ENCODE assay signal across 13 cellular contexts in genomic region chr1:163471766-163472165, GRCh38.
DNase-seq lines count a peak whose midpoint lies in the region; ATAC-seq and TF ChIP-seq lines count a peak whose summit lies in the region.
"Had no signal": no experiment of that assay in that cellular context is flagged by ENCODE, and none has a peak within 500 bp of the region (broad histone marks: within the 10 kb centered on the region; RNA-seq: fewer than 3 reads in every experiment).

No MANE protein-coding gene starts in this region.

- H3K4me3 ChIP-seq in H7 (ENCODE audit: insufficient read depth, low read depth, low read length), result no peak overlapping the region
- H3K4me3 ChIP-seq: HAP-1, K562, SK-N-MC had no signal

- H3K36me3 ChIP-seq in H7 (replicated peaks; ENCODE audit: control insufficient read depth, insufficient read depth, low read length), result no peaks in the 10 kb centered on the region
- H3K36me3 ChIP-seq: HAP-1 had no signal

- no peaks in the 10 kb centered on the region for H3K27me3 ChIP-seq in H7 (ENCODE audit: control insufficient read depth, insufficient read depth, low read length)

- peak; percentile 82 for DNase-seq in DMS53 (lab: John Stamatoyannopoulos, UW)
- DNase-seq in kidney tubule cell (ENCODE audit: low spot score), result peak; percentile 3
- peak; percentile 36 for DNase-seq in renal cortical epithelial cell (ENCODE audit: low read depth)
- no peak for DNase-seq in DMS153 treated with DMSO at 0.1 percent for 48 hours (lab: John Stamatoyannopoulos, UW; ENCODE audit: unreplicated experiment)
- no peak for DNase-seq in H7
- DNase-seq: AML-193, Caco-2 had no signal

- TF ChIP-seq CTCF in VCaP (conservative IDR thresholded peaks at IDR 0.05), result no peak

- no peak for ATAC-seq in HG03439 (IDR thresholded peaks at IDR 0.05; ENCODE audit: unreplicated experiment)
- ATAC-seq: K562, Panc1 had no signal

- H3K27ac ChIP-seq in VCaP, result peak overlapping the region; percentile 19
- H3K27ac ChIP-seq: SK-N-MC had no signal

Comparison
In these comparisons a context has a peak if more than half of its experiments do, and no peak if none do; other contexts are left out.
1. DNase-seq: peak in DMS53 (single experiment), kidney tubule cell (single experiment) and renal cortical epithelial cell (single experiment); none in DMS153 treated with DMSO at 0.1 percent for 48 hours (single experiment) and H7 (single experiment).